In genomic region chr17:44708401-44709263, GRCh38 we compare ENCODE assay signal across 8 cellular contexts. TPM values are rescaled to one million over a fixed set of nuclear protein-coding genes. Genes with fewer than 3 reads are reported as not detected.
DNase-seq lines count a peak whose midpoint lies in the region; ATAC-seq and TF ChIP-seq lines count a peak whose summit lies in the region.

Gene DBF4B, plus strand, starts transcription at chr17:44708665. Its CDS starts 156 bp downstream, at chr17:44708821.

- peak within 1 kb of the TSS; percentile 94 for H3K4me2 ChIP-seq in osteoblast (ENCODE audit: insufficient read depth, low read length)

- peaks cover 4% of the 10 kb centered on the region for H3K36me3 ChIP-seq in osteoblast (ENCODE audit: insufficient read depth, low read length)

- H3K36me3 Mint-ChIP-seq in activated naive CD8-positive, alpha-beta T cell = no peaks in the 10 kb centered on the region

- peak; percentile 61 for ATAC-seq in GM19397 (IDR thresholded peaks at IDR 0.05; ENCODE audit: unreplicated experiment)

- no peaks in the 10 kb centered on the region for H4K20me1 ChIP-seq in osteoblast (ENCODE audit: insufficient read depth, low read length)

- H2AFZ ChIP-seq in osteoblast (ENCODE audit: low read length) = peak within 1 kb of the TSS; percentile 96

- H3K79me2 ChIP-seq in osteoblast (ENCODE audit: insufficient read depth, low read length) = peaks cover 24% of the 10 kb centered on the region

- peak within 1 kb of the TSS; percentile 100 for H3K4me3 ChIP-seq in osteoblast (ENCODE audit: insufficient read depth, low read length)

- H3K27ac ChIP-seq in osteoblast (ENCODE audit: low read depth, low read length) (peak within 1 kb of the TSS; percentile 71), temporal lobe (ENCODE audit: low read depth, low read length) (peak within 1 kb of the TSS; percentile 63)

- DNase-seq in AG09319 (ENCODE audit: extremely low read depth, low read depth) (peak; percentile 72), NCI-H1105 (lab: John Stamatoyannopoulos, UW) (peak; percentile 59), SKM-1 (lab: John Stamatoyannopoulos, UW; ENCODE audit: unreplicated experiment) (peak; percentile 86), head of caudate nucleus (peak; percentile 64 to 95 (median 84)), osteoblast (ENCODE audit: insufficient read length, low spot score, missing footprints) (peak; percentile 94)

- TF ChIP-seq CTCF in AG09319 (IDR thresholded peaks at IDR 0.05; ENCODE audit: low read depth, low read length) (no peak), osteoblast (IDR thresholded peaks at IDR 0.05; ENCODE audit: extremely low read depth, low read depth, low read length) (no peak)

- no peaks in the 10 kb centered on the region for H3K27me3 ChIP-seq in osteoblast (ENCODE audit: insufficient read depth, low read length)

- peaks cover 2% of the 10 kb centered on the region for H3K27me3 Mint-ChIP-seq in activated naive CD8-positive, alpha-beta T cell

- intact Hi-C loops in head of caudate nucleus (cut with DNase I) = no loop called here

- H3K4me1 Mint-ChIP-seq in activated naive CD8-positive, alpha-beta T cell (ENCODE audit: low read depth) = peaks cover 6% of the 10 kb centered on the region

- no peaks in the 10 kb centered on the region for H3K9me3 Mint-ChIP-seq in activated naive CD8-positive, alpha-beta T cell (ENCODE audit: low read depth)

- peak within 1 kb of the TSS; percentile 22 for H3K27ac Mint-ChIP-seq in activated naive CD8-positive, alpha-beta T cell

- H3K9me3 ChIP-seq in osteoblast (ENCODE audit: low read depth, low read length) = no peaks in the 10 kb centered on the region

- H3K4me3 Mint-ChIP-seq in activated naive CD8-positive, alpha-beta T cell = no peak within 1 kb of the TSS

- peaks cover 4% of the 10 kb centered on the region for H3K4me1 ChIP-seq in osteoblast (ENCODE audit: insufficient read depth, low read length)

RNA-seq across cellular contexts. Expression of gene DBF4B, which starts in this region (rescaled TPM):
- total RNA-seq in osteoblast (2.2 and 2.7 TPM in 2 replicates), temporal lobe (3.2 TPM)

Comparison
In these comparisons a context has a peak if more than half of its experiments do, and no peak if none do; other contexts are left out.
1. Peak in every context shown above with its lines: DNase-seq, ATAC-seq, H3K4me3 ChIP-seq and H3K27ac ChIP-seq.